ENCODE assay signal across 21 cellular contexts in the genomic region with DNA sequence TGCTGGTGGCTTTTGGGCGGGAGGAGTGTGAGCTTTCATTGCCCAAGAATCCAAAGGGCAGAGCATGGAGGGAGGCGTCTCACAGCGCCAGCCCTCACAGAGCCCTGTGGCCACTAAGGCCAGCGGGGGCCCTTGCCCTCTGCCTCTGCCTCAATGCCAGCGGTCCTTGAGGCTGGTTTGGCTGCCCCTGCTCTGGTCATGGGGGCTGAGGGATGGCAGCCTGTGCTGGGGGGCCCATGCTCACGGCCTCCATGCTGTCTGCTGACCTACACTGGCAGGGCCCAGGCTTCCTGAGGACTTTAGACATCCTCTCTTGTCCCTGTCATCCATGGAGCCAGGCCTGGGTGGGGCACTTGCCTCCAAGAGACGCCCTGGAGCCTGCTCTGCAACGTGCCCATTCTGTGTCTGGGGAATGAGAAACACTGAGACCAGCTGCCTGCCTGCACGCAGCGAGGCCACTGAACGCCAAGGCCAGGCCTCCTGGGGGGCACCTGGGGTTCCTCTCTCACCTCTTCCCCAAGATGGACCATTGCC.
DNase-seq lines count a peak whose midpoint lies in the region; ATAC-seq, FAIRE-seq and TF ChIP-seq lines count a peak whose summit lies in the region.
"Had no signal": no experiment of that assay in that cellular context is flagged by ENCODE, and none has a peak within 500 bp of the region (broad histone marks: within the 10 kb centered on the region; RNA-seq: fewer than 3 reads in every experiment).

No MANE protein-coding gene starts in this region.

- H2BK5ac ChIP-seq in H1 (ENCODE audit: low read depth, low read length) = no peak overlapping the region

- intact Hi-C loops in lower lobe of right lung (cut with DNase I) = no loop called here
- intact Hi-C loops in stomach (cut with DNase I; ENCODE audit: low total_unique reads) = no loop called here

- H3K9ac ChIP-seq in H1 (replicated peaks in 1 of 4; ENCODE audit: extremely low read depth in 1 of 4, low read depth in 3 of 4, low read length in 3 of 4) = no peak overlapping the region

- H3K56ac ChIP-seq in H1 (replicated peaks; ENCODE audit: insufficient read length, low read depth, low read length) = no peak overlapping the region

- no peak overlapping the region for H3K4me2 ChIP-seq in H1 (ENCODE audit: insufficient read depth in 1 of 2, low read depth in 2 of 2, low read length in 2 of 2)

- no peaks in the 10 kb centered on the region for H3K23me2 ChIP-seq in H1 (ENCODE audit: low read depth, low read length)

- H3K9me3 ChIP-seq in H1 (ENCODE audit: insufficient read depth in 2 of 2, low read depth in 1 of 2, low read length in 1 of 2) (no peaks in the 10 kb centered on the region), lower lobe of right lung (no peaks in the 10 kb centered on the region), stomach (no peaks in the 10 kb centered on the region)

- no peak overlapping the region for H4K91ac ChIP-seq in H1 (replicated peaks; ENCODE audit: insufficient read length, low read length)

- H3K4me1 ChIP-seq in H1 (replicated peaks in 1 of 4; ENCODE audit: control insufficient read depth in 3 of 4, insufficient read depth in 4 of 4, low read length in 3 of 4) = no peaks in the 10 kb centered on the region; a peak in 3 of 7 replicates
- no peaks in the 10 kb centered on the region for H3K4me1 ChIP-seq in lower lobe of right lung
- H3K4me1 ChIP-seq in stomach = no peaks in the 10 kb centered on the region

- TF ChIP-seq POLR2A in H1 (IDR thresholded peaks at IDR 0.05; ENCODE audit: control extremely low read depth in 1 of 2, low read depth in 2 of 2, low read length in 2 of 2) (no peak), stomach (IDR thresholded peaks at IDR 0.05) (no peak)

- no peak overlapping the region for H2AFZ ChIP-seq in H1 (ENCODE audit: low read length)

- no peak overlapping the region for H2AK5ac ChIP-seq in H1 (ENCODE audit: low read depth, low read length)

- no peak overlapping the region for H3K23ac ChIP-seq in H1 (ENCODE audit: insufficient read length)

- H3K14ac ChIP-seq in H1 (ENCODE audit: insufficient read length) = no peak overlapping the region

- ATAC-seq in lower lobe of right lung (no peak), HG03565 (IDR thresholded peaks at IDR 0.05; ENCODE audit: unreplicated experiment) (no peak)
- ATAC-seq: activated CD8-positive, alpha-beta T cell treated with anti-CD3 and anti-CD28 coated beads, Interleukin-2, amount 10 ng/mL, durations not matched to agents 7 days and 5 days; GM12878 had no signal

- no peak overlapping the region for H2BK20ac ChIP-seq in H1 (ENCODE audit: low read length)

- TF ChIP-seq EP300 in H1 (IDR thresholded peaks at IDR 0.05; ENCODE audit: borderline replicate concordance in 1 of 2, low read depth in 2 of 2, low read length in 2 of 2) (no peak), stomach (IDR thresholded peaks at IDR 0.05) (no peak)

- H4K5ac ChIP-seq in H1 (ENCODE audit: insufficient read length, low read depth, low read length) = no peak overlapping the region

- TF ChIP-seq CTCF in H1 (IDR thresholded peaks at IDR 0.05; ENCODE audit: control extremely low read depth in 1 of 3, insufficient read depth in 1 of 3, low read depth in 1 of 3, low read length in 3 of 3) (no peak), lower lobe of right lung (IDR thresholded peaks at IDR 0.05) (no peak), stomach (IDR thresholded peaks at IDR 0.05) (no peak)

- WGBS in H1 (ENCODE audit: extremely low coverage in 1 of 2, insufficient coverage in 1 of 2, insufficient read length in 1 of 2, insufficient replicate concordance in 2 of 2, low coverage in 1 of 2, low lambda C conversion rate in 2 of 2, missing lambda C conversion rate in 1 of 2), 2 experiments = 87% methylated on average over 10 of the region's 11 CpGs; no CpG with 5 or more reads in 1 of the 2 experiments
- 83 to 100% (median 88%) methylated on average over 3 to 11 of the region's 11 CpGs for WGBS in stomach, 5 donors

- TF ChIP-seq RAD21 in H1 (IDR thresholded peaks at IDR 0.05 in 1 of 2, conservative IDR thresholded peaks at IDR 0.05 in 1 of 2; ENCODE audit: low read depth in 2 of 2, low read length in 2 of 2) = no peak

- DNase-seq in activated CD4-positive, alpha-beta T cell treated with anti-CD3 and anti-CD28 coated beads for 48 hours = peak; percentile 0
- DNase-seq in activated CD4-positive, alpha-beta T cell treated with anti-CD3 and anti-CD28 coated beads, Interleukin-2, amount 50 U/mL, for 1 hour = no peak
- peak in 1 of 2 experiments; percentile 29 for DNase-seq in H1 (ENCODE audit: low read depth in 1 of 2, low spot score in 2 of 2)
- peak; percentile 26 for DNase-seq in lower lobe of right lung
- DNase-seq in stomach = peak; percentile 21
- DNase-seq in LoVo (ENCODE audit: low spot score) = no peak
- DNase-seq in COLO668 (lab: John Stamatoyannopoulos, UW; ENCODE audit: unreplicated experiment) = no peak
- DNase-seq: 8988T; activated CD8-positive, alpha-beta T cell treated with anti-CD3 and anti-CD28 coated beads, Interleukin-2, amount 10 ng/mL, durations not matched to agents 7 days and 5 days; amniotic stem cell; central memory CD4-positive, alpha-beta T cell; HFFc6; NCI-H1105; NCI-H2171; NCI-H526 treated with DMSO at 0.1 percent for 48 hours; occipital lobe; stimulated activated CD4-positive, alpha-beta T cell treated with anti-CD3 and anti-CD28 coated beads, Interleukin-4, amount 100 ng/mL, for 4 hours had no signal

- no peak overlapping the region for H3K27ac ChIP-seq in H1 (ENCODE audit: low read depth, low read length)
- no peak overlapping the region for H3K27ac ChIP-seq in lower lobe of right lung
- H3K27ac ChIP-seq in stomach = no peak overlapping the region
- H3K27ac ChIP-seq: skin epidermis had no signal

- no peak overlapping the region; the same call in 1 of the 2 replicates for H3K18ac ChIP-seq in H1 (ENCODE audit: extremely low read depth, low read length)

- H4K20me1 ChIP-seq in H1 (replicated peaks in 1 of 2; ENCODE audit: control insufficient read depth in 1 of 2, insufficient read depth in 2 of 2, low read length in 2 of 2) = no peaks in the 10 kb centered on the region

- H3K4ac ChIP-seq in H1 (replicated peaks; ENCODE audit: insufficient read length, low read depth, low read length) = no peak overlapping the region

- H3K27me3 ChIP-seq in H1 (replicated peaks in 1 of 4; ENCODE audit: control insufficient read depth in 3 of 4, extremely low read depth in 1 of 4, insufficient read depth in 3 of 4, low read length in 3 of 4) (no peaks in the 10 kb centered on the region), lower lobe of right lung (ENCODE audit: low read depth) (peaks cover 4% of the 10 kb centered on the region), stomach (peaks cover 0 to 32% (median 0%) of the 10 kb centered on the region in 3 donors)

- POLR2A ChIA-PET in H1 (lab: Charles Lee; ENCODE audit: partially characterized antibody) = no interaction called here

- CTCF ChIA-PET in H1 (lab: Charles Lee; ENCODE audit: partially characterized antibody) = interaction anchor here (1.0 to 1.1 kb wide), 2 partner anchors 206 to 489 kb away, joined by 3 read pairs; no protein-coding TSS in a partner anchor

- H2BK120ac ChIP-seq in H1 (replicated peaks; ENCODE audit: low read depth, low read length) = no peak overlapping the region

- H3K36me3 ChIP-seq in H1 (ENCODE audit: control insufficient read depth in 2 of 4, insufficient read depth in 4 of 4, low read length in 3 of 4) (no peaks in the 10 kb centered on the region), lower lobe of right lung (no peaks in the 10 kb centered on the region), stomach (no peaks in the 10 kb centered on the region)

- H3K79me1 ChIP-seq in H1 (ENCODE audit: low read depth, low read length) = no peaks in the 10 kb centered on the region

- FAIRE-seq in H1 (lab: Jason Lieb, UNC) = no peak
- FAIRE-seq: GM12878, islet of Langerhans had no signal

- 0 out of 2 replicates have a peak overlapping the region, but pooled peaks have one; percentile 7 for H2BK12ac ChIP-seq in H1 (ENCODE audit: low read depth, low read length)

- H2BK15ac ChIP-seq in H1 (ENCODE audit: low read length) = no peak overlapping the region

- H3K4me3 ChIP-seq in H1 (ENCODE audit: extremely low read depth in 1 of 4, insufficient read depth in 2 of 4, low read depth in 3 of 4, low read length in 4 of 4) (no peak overlapping the region), lower lobe of right lung (no peak overlapping the region), stomach (no peak overlapping the region)
- H3K4me3 ChIP-seq: GM12878, skin epidermis had no signal

- no peaks in the 10 kb centered on the region for H3K79me2 ChIP-seq in H1 (ENCODE audit: control insufficient read depth in 1 of 2, insufficient read depth in 2 of 2, low read length in 2 of 2)

- no peak overlapping the region for H4K8ac ChIP-seq in H1 (ENCODE audit: extremely low read depth, insufficient read depth, low read length)

TF ChIP-seq in H1, 55 proteins besides CTCF, POLR2A, EP300 and RAD21 (continues in another document):
- TF ChIP-seq CHD1 (IDR thresholded peaks at IDR 0.05; ENCODE audit: low read depth, low read length) (no peak), GTF2F1 (IDR thresholded peaks at IDR 0.05; ENCODE audit: borderline replicate concordance, low read depth, low read length) (no peak), BRCA1 (IDR thresholded peaks at IDR 0.05; ENCODE audit: low read depth, low read length) (no peak), POLR2AphosphoS5 (IDR thresholded peaks at IDR 0.05; ENCODE audit: low read depth, low read length) (no peak), CEBPB (IDR thresholded peaks at IDR 0.05; ENCODE audit: low read depth, low read length) (no peak), MAFK (IDR thresholded peaks at IDR 0.05; ENCODE audit: low read depth, low read length) (no peak), JUND (IDR thresholded peaks at IDR 0.05; ENCODE audit: low read length) (no peak), SRF (IDR thresholded peaks at IDR 0.05; ENCODE audit: low read depth, low read length) (no peak), TAF7 (optimal IDR thresholded peaks at IDR 0.05; ENCODE audit: borderline replicate concordance, low read depth, low read length) (no peak), RBBP5 (IDR thresholded peaks at IDR 0.05; ENCODE audit: borderline replicate concordance, low read depth, low read length) (no peak), YY1 (IDR thresholded peaks at IDR 0.05; ENCODE audit: low read depth, low read length) (no peak), FOSL1 (IDR thresholded peaks at IDR 0.05; ENCODE audit: insufficient read depth, low read depth, low read length) (no peak), SP1 (IDR thresholded peaks at IDR 0.05; ENCODE audit: low read depth, low read length) (no peak), RNF2 (IDR thresholded peaks at IDR 0.05; ENCODE audit: borderline replicate concordance, low read depth, low read length, missing control alignments, poor library complexity, severe bottlenecking) (no peak)

Comparison
In these comparisons a context has a peak if more than half of its experiments do, and no peak if none do; other contexts are left out.
1. DNase-seq: peak in activated CD4-positive, alpha-beta T cell treated with anti-CD3 and anti-CD28 coated beads for 48 hours (single experiment), lower lobe of right lung (single experiment) and stomach (single experiment); none in activated CD4-positive, alpha-beta T cell treated with anti-CD3 and anti-CD28 coated beads, Interleukin-2, amount 50 U/mL, for 1 hour (single experiment), LoVo (single experiment) and COLO668 (single experiment).